Comparison of ENCODE assay signal across 8 cellular contexts in the genomic region with DNA sequence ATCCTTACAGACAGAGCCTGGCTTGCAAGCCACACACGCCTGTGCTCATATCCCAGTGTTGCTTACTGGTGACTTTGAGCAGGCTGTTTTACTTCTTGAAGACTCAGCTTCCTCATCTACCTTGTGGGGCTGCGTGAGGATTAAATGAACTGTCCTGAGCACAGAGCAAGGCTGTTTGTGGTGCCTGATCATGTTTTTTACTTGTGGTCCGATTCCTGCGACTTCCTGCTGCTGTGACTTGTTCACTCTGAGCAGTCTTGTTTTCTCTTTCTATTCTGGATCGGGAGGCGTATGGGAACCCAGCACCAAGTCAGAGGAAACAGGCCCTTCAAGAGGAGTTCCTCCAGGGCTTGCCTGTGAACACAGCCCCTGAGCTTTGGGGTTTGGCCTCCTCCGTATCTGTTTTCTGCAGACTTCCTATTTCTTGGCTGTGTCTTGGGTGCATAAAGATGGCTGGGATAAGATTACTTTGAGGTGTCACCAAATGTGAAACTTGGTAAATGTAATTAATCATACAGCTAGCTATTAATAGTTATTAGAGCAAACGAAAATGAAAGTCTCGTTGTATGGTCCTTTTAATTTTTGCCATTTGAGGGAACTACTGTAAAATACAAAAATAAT.
DNase-seq lines count a peak whose midpoint lies in the region; ATAC-seq, FAIRE-seq and TF ChIP-seq lines count a peak whose summit lies in the region.

No MANE protein-coding gene starts in this region.

- POLR2A ChIA-PET in GM12878 (lab: Charles Lee), result no interaction called here

- peak overlapping the region; percentile 62 for H3K4me3 ChIP-seq in GM12878

- peaks cover 5 to 12% of the 10 kb centered on the region in 2 experiments; a peak in 3 of 4 replicates for H3K36me3 ChIP-seq in GM12878 (ENCODE audit: control insufficient read depth in 2 of 2, insufficient read depth in 2 of 2, low read length in 1 of 2)

- RAD21 ChIA-PET in GM12878 (lab: Charles Lee; ENCODE audit: unreplicated experiment), result interaction anchor here (0.6 to 3.3 kb wide), 6 partner anchors 11 to 251 kb away, joined by 3 to 31 read pairs (median 4); no protein-coding TSS in a partner anchor

- peak overlapping the region; percentile 84 for H3K9ac ChIP-seq in GM12878 (ENCODE audit: control insufficient read depth, insufficient read depth, low read length)

- SMC1A ChIA-PET in GM12878 (lab: Charles Lee; ENCODE audit: uncharacterized antibody, unreplicated experiment), result interaction anchor here (0.6 to 4.6 kb wide), 12 partner anchors 11 to 789 kb away, joined by 3 to 36 read pairs (median 4); a partner anchor contains a TSS

- ATAC-seq in HG03159 (IDR thresholded peaks at IDR 0.05; ENCODE audit: unreplicated experiment) (peak; percentile 66), GM12878 (peak; percentile 83), natural killer cell (peak; percentile 57 to 70 (median 60))

- BruUV-seq in GM12878 (replicated peaks; lab: Mats Ljungman, UMichigan), result no TSS peak

- H3K4me2 ChIP-seq in GM12878 (ENCODE audit: control insufficient read depth, insufficient read depth), result peak overlapping the region; percentile 100

- FAIRE-seq in GM12878 (lab: Jason Lieb, UNC), result peak; percentile 59

- intact Hi-C loops in GM12878 (cut with micrococcal nuclease; ENCODE audit: unreplicated experiment), result no loop called here
- intact Hi-C loops in natural killer cell (cut with micrococcal nuclease), result no loop called here

- no peaks in the 10 kb centered on the region for H3K27me3 ChIP-seq in GM12878 (replicated peaks in 1 of 2; ENCODE audit: control insufficient read depth in 2 of 2, insufficient read depth in 2 of 2, low read length in 1 of 2)

- no peak for TF ChIP-seq EP300 in GM12878 (IDR thresholded peaks at IDR 0.05; ENCODE audit: borderline replicate concordance in 1 of 2, control insufficient read depth in 1 of 2, low read depth in 2 of 2, low read length in 2 of 2)

- TF ChIP-seq POLR2A in GM19193 (IDR thresholded peaks at IDR 0.05; ENCODE audit: extremely low read depth, insufficient read depth, insufficient read length) (peak; percentile 22), GM12878 (IDR thresholded peaks at IDR 0.05; ENCODE audit: low read depth, low read length) (0 out of 2 replicates have a peak, but pooled peaks have one; percentile 55)

- DNase-seq in CD1c-positive myeloid dendritic cell (ENCODE audit: extremely low spot score), result peak; percentile 55
- peak; percentile 63 for DNase-seq in GM12878 (ENCODE audit: low read depth, low spot score)
- DNase-seq in natural killer cell, result no peak
- DNase-seq in GOT3 (lab: John Stamatoyannopoulos, UW), result no peak
- DNase-seq in DMS79 treated with DMSO at 0.1 percent for 48 hours (lab: John Stamatoyannopoulos, UW), result no peak
- DNase-seq in osteocyte (ENCODE audit: extremely low spot score, unreplicated experiment), result no peak

- H3K4me1 ChIP-seq in GM12878 (ENCODE audit: control insufficient read depth, insufficient read depth, low read length), result peaks cover 19% of the 10 kb centered on the region

- H3K4me1 Mint-ChIP-seq in natural killer cell (peaks cover 32 to 39% of the 10 kb centered on the region in 2 donors), osteocyte (ENCODE audit: unreplicated experiment) (peaks cover 8% of the 10 kb centered on the region)

- peak overlapping the region; percentile 65 for H3K4me3 Mint-ChIP-seq in natural killer cell
- no peak overlapping the region for H3K4me3 Mint-ChIP-seq in osteocyte (ENCODE audit: unreplicated experiment)

- H3K9me3 ChIP-seq in GM12878 (replicated peaks; ENCODE audit: control insufficient read depth, insufficient read depth, low read length), result no peaks in the 10 kb centered on the region; the same call in 1 of the 3 replicates

- in situ Hi-C loops in GM12878 (cut with MboI), result loop anchor here (10.0 kb wide), 1 partner anchor 260 kb away; no protein-coding TSS in a partner anchor

- peak overlapping the region; percentile 97 for H3K27ac ChIP-seq in GM12878 (ENCODE audit: control insufficient read depth, insufficient read depth)

- WGBS in GM12878 (ENCODE audit: insufficient coverage, insufficient replicate concordance, low lambda C conversion rate, missing lambda C conversion rate), result 1% methylated on average over 9 of the region's 9 CpGs

- H3K9me3 Mint-ChIP-seq in natural killer cell, result peaks cover 0 to 6% of the 10 kb centered on the region in 2 donors
- peaks cover 7% of the 10 kb centered on the region for H3K9me3 Mint-ChIP-seq in osteocyte (ENCODE audit: unreplicated experiment)

- H3K27ac Mint-ChIP-seq in natural killer cell (peak overlapping the region; percentile 47 to 84), osteocyte (ENCODE audit: unreplicated experiment) (no peak overlapping the region)

- H3K36me3 Mint-ChIP-seq in natural killer cell (peaks cover 23% of the 10 kb centered on the region), osteocyte (ENCODE audit: unreplicated experiment) (peaks cover 45% of the 10 kb centered on the region)

- TF ChIP-seq CTCF in GM12878 (IDR thresholded peaks at IDR 0.05 in 2 of 3, conservative IDR thresholded peaks at IDR 0.05 in 1 of 3; ENCODE audit: control insufficient read depth in 2 of 3, extremely low read depth in 1 of 3, insufficient read depth in 1 of 3, low read depth in 3 of 3, low read length in 3 of 3) (no peak), natural killer cell (IDR thresholded peaks at IDR 0.05) (no peak), osteocyte (IDR thresholded peaks at IDR 0.05) (no peak)

- CTCF ChIA-PET in GM12878 (lab: Yijun Ruan, JAX), result interaction anchor here (0.6 to 3.8 kb wide), 9 partner anchors 9 to 266 kb away, joined by 3 to 31 read pairs (median 4); no protein-coding TSS in a partner anchor

- H4K20me1 ChIP-seq in GM12878 (ENCODE audit: control insufficient read depth, insufficient read depth), result no peaks in the 10 kb centered on the region

- peak overlapping the region; percentile 66 for H2AFZ ChIP-seq in GM12878 (ENCODE audit: control insufficient read depth, low read depth, low read length)

- no peaks in the 10 kb centered on the region for H3K27me3 Mint-ChIP-seq in natural killer cell (ENCODE audit: low read depth in 2 of 2)
- H3K27me3 Mint-ChIP-seq in osteocyte (ENCODE audit: unreplicated experiment), result no peaks in the 10 kb centered on the region

- no peak for TF ChIP-seq RAD21 in GM12878 (IDR thresholded peaks at IDR 0.05; ENCODE audit: insufficient read depth, low read depth, low read length)

- no peaks in the 10 kb centered on the region; the same call in 1 of the 2 replicates for H3K79me2 ChIP-seq in GM12878 (ENCODE audit: control insufficient read depth, insufficient read depth, low read length)

TF ChIP-seq in GM12878, 131 proteins besides CTCF, POLR2A, EP300 and RAD21 (continues in another document):
- TF ChIP-seq HDGF (IDR thresholded peaks at IDR 0.05) (peak; percentile 52; the same call in 1 of the 2 replicates), TCF7 (IDR thresholded peaks at IDR 0.05; ENCODE audit: borderline replicate concordance) (peak; percentile 58; the same call in 1 of the 2 replicates), ZBED1 (IDR thresholded peaks at IDR 0.05; ENCODE audit: borderline replicate concordance) (no peak), RELA (IDR thresholded peaks at IDR 0.05; ENCODE audit: borderline replicate concordance, partially characterized antibody) (no peak), MEF2A (IDR thresholded peaks at IDR 0.05; ENCODE audit: insufficient read depth, low read depth, low read length) (peak; percentile 76; the same call in 1 of the 2 replicates), NFIC (IDR thresholded peaks at IDR 0.05; ENCODE audit: low read depth, low read length) (peak; percentile 69; the same call in 1 of the 2 replicates), CREM (IDR thresholded peaks at IDR 0.05; ENCODE audit: low read depth) (no peak; the same call in 1 of the 2 replicates), SMAD1 (IDR thresholded peaks at IDR 0.05; ENCODE audit: low read depth, partially characterized antibody) (no peak), SRF (IDR thresholded peaks at IDR 0.05; ENCODE audit: low read depth in 2 of 2, low read length in 2 of 2) (no peak), MTA2 (IDR thresholded peaks at IDR 0.05; ENCODE audit: low read depth) (peak; percentile 43)
- TF ChIP-seq, protein P1, sequence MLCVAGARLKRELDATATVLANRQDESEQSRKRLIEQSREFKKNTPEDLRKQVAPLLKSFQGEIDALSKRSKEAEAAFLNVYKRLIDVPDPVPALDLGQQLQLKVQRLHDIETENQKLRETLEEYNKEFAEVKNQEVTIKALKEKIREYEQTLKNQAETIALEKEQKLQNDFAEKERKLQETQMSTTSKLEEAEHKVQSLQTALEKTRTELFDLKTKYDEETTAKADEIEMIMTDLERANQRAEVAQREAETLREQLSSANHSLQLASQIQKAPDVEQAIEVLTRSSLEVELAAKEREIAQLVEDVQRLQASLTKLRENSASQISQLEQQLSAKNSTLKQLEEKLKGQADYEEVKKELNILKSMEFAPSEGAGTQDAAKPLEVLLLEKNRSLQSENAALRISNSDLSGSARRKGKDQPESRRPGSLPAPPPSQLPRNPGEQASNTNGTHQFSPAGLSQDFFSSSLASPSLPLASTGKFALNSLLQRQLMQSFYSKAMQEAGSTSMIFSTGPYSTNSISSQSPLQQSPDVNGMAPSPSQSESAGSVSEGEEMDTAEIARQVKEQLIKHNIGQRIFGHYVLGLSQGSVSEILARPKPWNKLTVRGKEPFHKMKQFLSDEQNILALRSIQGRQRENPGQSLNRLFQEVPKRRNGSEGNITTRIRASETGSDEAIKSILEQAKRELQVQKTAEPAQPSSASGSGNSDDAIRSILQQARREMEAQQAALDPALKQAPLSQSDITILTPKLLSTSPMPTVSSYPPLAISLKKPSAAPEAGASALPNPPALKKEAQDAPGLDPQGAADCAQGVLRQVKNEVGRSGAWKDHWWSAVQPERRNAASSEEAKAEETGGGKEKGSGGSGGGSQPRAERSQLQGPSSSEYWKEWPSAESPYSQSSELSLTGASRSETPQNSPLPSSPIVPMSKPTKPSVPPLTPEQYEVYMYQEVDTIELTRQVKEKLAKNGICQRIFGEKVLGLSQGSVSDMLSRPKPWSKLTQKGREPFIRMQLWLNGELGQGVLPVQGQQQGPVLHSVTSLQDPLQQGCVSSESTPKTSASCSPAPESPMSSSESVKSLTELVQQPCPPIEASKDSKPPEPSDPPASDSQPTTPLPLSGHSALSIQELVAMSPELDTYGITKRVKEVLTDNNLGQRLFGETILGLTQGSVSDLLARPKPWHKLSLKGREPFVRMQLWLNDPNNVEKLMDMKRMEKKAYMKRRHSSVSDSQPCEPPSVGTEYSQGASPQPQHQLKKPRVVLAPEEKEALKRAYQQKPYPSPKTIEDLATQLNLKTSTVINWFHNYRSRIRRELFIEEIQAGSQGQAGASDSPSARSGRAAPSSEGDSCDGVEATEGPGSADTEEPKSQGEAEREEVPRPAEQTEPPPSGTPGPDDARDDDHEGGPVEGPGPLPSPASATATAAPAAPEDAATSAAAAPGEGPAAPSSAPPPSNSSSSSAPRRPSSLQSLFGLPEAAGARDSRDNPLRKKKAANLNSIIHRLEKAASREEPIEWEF (IDR thresholded peaks at IDR 0.05; ENCODE audit: insufficient replicate concordance, low read depth, low read length), result no peak

Comparison
In these comparisons a context has a peak if more than half of its experiments do, and no peak if none do; other contexts are left out.
1. DNase-seq: peak in CD1c-positive myeloid dendritic cell (single experiment) and GM12878 (single experiment); none in natural killer cell (single experiment), GOT3 (single experiment), DMS79 treated with DMSO at 0.1 percent for 48 hours (single experiment) and osteocyte (single experiment).
2. Peak in every context shown above with its lines, with median percentiles within 50 percentile points of each other: ATAC-seq.